Comparison of ENCODE assay signal across 21 cellular contexts in genomic region chr9:89404074-89404473, GRCh38.
DNase-seq lines count a peak whose midpoint lies in the region; ATAC-seq, FAIRE-seq and TF ChIP-seq lines count a peak whose summit lies in the region.
"Had no signal": no experiment of that assay in that cellular context is flagged by ENCODE, and none has a peak within 500 bp of the region (broad histone marks: within the 10 kb centered on the region; RNA-seq: fewer than 3 reads in every experiment).

No MANE protein-coding gene starts in this region.

- peak overlapping the region; percentile 68 for H3K27ac Mint-ChIP-seq in activated naive CD4-positive, alpha-beta T cell treated with anti-CD3 and anti-CD28 coated beads, Interleukin-2, amount 10 ng/mL, durations not matched to agents 7 days and 5 days
- H3K27ac Mint-ChIP-seq in T-helper 17 cell = peak overlapping the region; percentile 78
- peak overlapping the region; percentile 92 to 97 for H3K27ac Mint-ChIP-seq in stimulated activated naive CD8-positive, alpha-beta T cell treated with anti-CD3 and anti-CD28 coated beads, Interleukin-15, amount 100 ng/mL, for 72 hours
- H3K27ac Mint-ChIP-seq: neural progenitor cell had no signal

- no peak for ATAC-seq in T-helper 17 cell
- no peak for ATAC-seq in stimulated activated naive CD8-positive, alpha-beta T cell treated with anti-CD3 and anti-CD28 coated beads, Interleukin-15, amount 100 ng/mL, for 72 hours
- ATAC-seq: HCT116, K562 had no signal

- H3K36me3 Mint-ChIP-seq in activated naive CD4-positive, alpha-beta T cell treated with anti-CD3 and anti-CD28 coated beads, Interleukin-2, amount 10 ng/mL, durations not matched to agents 7 days and 5 days = peaks cover 78% of the 10 kb centered on the region
- H3K36me3 Mint-ChIP-seq in T-helper 17 cell (ENCODE audit: low read depth) = peaks cover 3% of the 10 kb centered on the region

- no peak for DNase-seq in activated naive CD4-positive, alpha-beta T cell treated with anti-CD3 and anti-CD28 coated beads, Interleukin-2, amount 10 ng/mL, durations not matched to agents 7 days and 5 days
- DNase-seq in activated naive CD4-positive, alpha-beta T cell treated with anti-CD3 and anti-CD28 coated beads, Interleukin-2, amount 50 U/mL, for 16 hours = no peak
- DNase-seq in T-helper 17 cell = no peak
- DNase-seq in dorsolateral prefrontal cortex = peak in 2 of 10 donors; percentile 52 to 59
- no peak for DNase-seq in stimulated activated naive CD8-positive, alpha-beta T cell treated with anti-CD3 and anti-CD28 coated beads, Interleukin-15, amount 100 ng/mL, for 72 hours
- no peak for DNase-seq in breast epithelium (ENCODE audit: low spot score in 2 of 2)
- no peak for DNase-seq in H54 (ENCODE audit: insufficient read length, low spot score)
- no peak for DNase-seq in UCSD-AML1 (lab: John Stamatoyannopoulos, UW; ENCODE audit: unreplicated experiment)
- DNase-seq: DND-41; foreskin melanocyte; kidney glomerular epithelial cell; NCI-H187 treated with DMSO at 0.1 percent for 48 hours; NCI-H345; NK-92 treated with Interleukin-12 subunit alpha and Interleukin-12 subunit beta, amount 100 ng/mL, for 24 hours; SK-N-SH; stimulated activated CD4-positive, alpha-beta T cell treated with anti-CD3 and anti-CD28 coated beads, Interleukin-12 subunit alpha, Interleukin-12 subunit beta, amount 100 ng/mL, for 4 hours; transverse colon had no signal

- no peaks in the 10 kb centered on the region for H3K4me1 ChIP-seq in breast epithelium
- H3K4me1 ChIP-seq: neural progenitor cell had no signal

- H3K27ac ChIP-seq in dorsolateral prefrontal cortex = peak overlapping the region in 32 of 59 donors; percentile 0 to 66 (median 46)
- H3K27ac ChIP-seq in breast epithelium = no peak overlapping the region
- H3K27ac ChIP-seq: neural progenitor cell, transverse colon had no signal

- TF ChIP-seq POLR2A in breast epithelium (IDR thresholded peaks at IDR 0.05) (no peak), H54 (IDR thresholded peaks at IDR 0.05; ENCODE audit: low read depth, low read length) (no peak)

- H3K9me3 ChIP-seq in T-helper 17 cell (ENCODE audit: control insufficient read depth, low read length, poor library complexity, severe bottlenecking) (no peaks in the 10 kb centered on the region), breast epithelium (peaks cover 0 to 6% of the 10 kb centered on the region in 2 donors)
- H3K9me3 ChIP-seq: SK-N-SH, transverse colon had no signal

- H3K27me3 ChIP-seq in dorsolateral prefrontal cortex (no peaks in the 10 kb centered on the region), breast epithelium (no peaks in the 10 kb centered on the region)
- H3K27me3 ChIP-seq: neural progenitor cell, transverse colon had no signal

- CTCF ChIA-PET in activated naive CD4-positive, alpha-beta T cell treated with anti-CD3 and anti-CD28 coated beads, Interleukin-2, amount 10 ng/mL, durations not matched to agents 7 days and 5 days (lab: Charles Lee) = interaction anchor here (0.7 to 1.0 kb wide), 3 partner anchors 16 to 144 kb away, joined by 3 read pairs; no protein-coding TSS in a partner anchor

- no peaks in the 10 kb centered on the region for H3K36me3 ChIP-seq in breast epithelium
- H3K36me3 ChIP-seq: neural progenitor cell, transverse colon had no signal

- H3K9me3 Mint-ChIP-seq in activated naive CD4-positive, alpha-beta T cell treated with anti-CD3 and anti-CD28 coated beads, Interleukin-2, amount 10 ng/mL, durations not matched to agents 7 days and 5 days = peaks cover 5% of the 10 kb centered on the region
- peaks cover 4 to 6% of the 10 kb centered on the region in 2 donors for H3K9me3 Mint-ChIP-seq in stimulated activated naive CD8-positive, alpha-beta T cell treated with anti-CD3 and anti-CD28 coated beads, Interleukin-15, amount 100 ng/mL, for 72 hours

- intact Hi-C loops in dorsolateral prefrontal cortex (cut with DNase I) (no loop called here), breast epithelium (cut with DNase I; ENCODE audit: low total_unique reads) (no loop called here)

- H3K4me3 ChIP-seq in dorsolateral prefrontal cortex (peak overlapping the region in 10 of 59 donors; percentile 4 to 32 (median 19)), breast epithelium (no peak overlapping the region)
- H3K4me3 ChIP-seq: K562, neural progenitor cell, transverse colon had no signal

- no peak overlapping the region for H3K4me3 Mint-ChIP-seq in activated naive CD4-positive, alpha-beta T cell treated with anti-CD3 and anti-CD28 coated beads, Interleukin-2, amount 10 ng/mL, durations not matched to agents 7 days and 5 days
- H3K4me3 Mint-ChIP-seq in T-helper 17 cell = no peak overlapping the region
- H3K4me3 Mint-ChIP-seq in stimulated activated naive CD8-positive, alpha-beta T cell treated with anti-CD3 and anti-CD28 coated beads, Interleukin-15, amount 100 ng/mL, for 72 hours = no peak overlapping the region
- H3K4me3 Mint-ChIP-seq: brain, neural progenitor cell had no signal

- no peak for FAIRE-seq in H54 (lab: Jason Lieb, UNC)
- FAIRE-seq: K562 had no signal

- H3K27me3 Mint-ChIP-seq in activated naive CD4-positive, alpha-beta T cell treated with anti-CD3 and anti-CD28 coated beads, Interleukin-2, amount 10 ng/mL, durations not matched to agents 7 days and 5 days = no peaks in the 10 kb centered on the region
- no peaks in the 10 kb centered on the region for H3K27me3 Mint-ChIP-seq in T-helper 17 cell
- no peaks in the 10 kb centered on the region for H3K27me3 Mint-ChIP-seq in stimulated activated naive CD8-positive, alpha-beta T cell treated with anti-CD3 and anti-CD28 coated beads, Interleukin-15, amount 100 ng/mL, for 72 hours
- H3K27me3 Mint-ChIP-seq: brain had no signal

- TF ChIP-seq CTCF in dorsolateral prefrontal cortex (IDR thresholded peaks at IDR 0.05 in 54 of 56, conservative IDR thresholded peaks at IDR 0.05 in 2 of 56; ENCODE audit: low read depth in 1 of 56, partially characterized antibody in 56 of 56) = no peak
- TF ChIP-seq CTCF in breast epithelium (IDR thresholded peaks at IDR 0.05) = no peak

- H3K4me1 Mint-ChIP-seq in activated naive CD4-positive, alpha-beta T cell treated with anti-CD3 and anti-CD28 coated beads, Interleukin-2, amount 10 ng/mL, durations not matched to agents 7 days and 5 days = peaks cover 43% of the 10 kb centered on the region
- peaks cover 45% of the 10 kb centered on the region for H3K4me1 Mint-ChIP-seq in T-helper 17 cell
- peaks cover 77% of the 10 kb centered on the region for H3K4me1 Mint-ChIP-seq in stimulated activated naive CD8-positive, alpha-beta T cell treated with anti-CD3 and anti-CD28 coated beads, Interleukin-15, amount 100 ng/mL, for 72 hours

Comparison
In these comparisons a context has a peak if more than half of its experiments do, and no peak if none do; other contexts are left out.
1. H3K27ac ChIP-seq: peak in dorsolateral prefrontal cortex (32 of 59); none in breast epithelium (0 of 2).
2. Peak in every context shown above with its lines, with median percentiles within 50 percentile points of each other: H3K27ac Mint-ChIP-seq.